10 cellular contexts compared by ENCODE assay signal in the genomic region with DNA sequence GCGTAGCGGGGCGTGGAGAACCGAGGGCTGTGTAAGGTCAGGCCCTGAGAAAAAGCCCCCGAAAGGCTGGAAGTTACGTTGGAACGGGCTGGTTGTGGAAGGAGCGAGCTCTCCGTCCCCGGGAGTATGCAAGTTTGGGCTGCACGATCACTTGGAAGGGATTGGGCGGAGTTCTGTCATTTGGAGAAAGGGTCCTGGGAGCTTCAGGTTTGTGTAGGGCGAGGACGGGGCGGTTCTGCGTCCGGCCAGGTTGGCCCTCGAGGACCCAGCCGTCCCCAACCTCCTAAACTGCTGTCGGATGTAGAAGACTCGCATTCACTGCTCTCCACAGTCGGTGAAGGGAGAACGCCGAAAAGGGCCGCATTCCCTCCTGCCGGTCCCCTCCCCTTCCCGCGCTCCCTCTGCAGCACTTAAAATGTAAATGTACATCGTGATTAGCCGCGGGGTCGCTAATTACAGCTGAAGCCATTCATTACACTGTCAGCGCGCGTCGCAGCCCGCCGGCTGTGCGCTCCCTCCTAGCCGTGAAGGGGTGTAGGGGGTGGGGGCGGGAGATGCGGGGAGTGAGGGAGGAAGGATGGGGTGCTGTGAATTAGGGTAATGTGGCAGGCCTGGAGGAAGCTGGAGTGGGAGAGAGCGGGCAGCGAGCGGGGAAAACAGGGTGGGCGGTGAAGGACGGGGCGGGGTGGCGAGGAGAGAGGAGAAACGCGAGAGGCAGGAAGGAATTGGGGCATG. TPM values are rescaled to one million over a fixed set of nuclear protein-coding genes. Genes with fewer than 3 reads are reported as not detected.
A peak's percentile ranks its signal among the peaks of the same experiment; 100 is the strongest.
DNase-seq lines count a peak whose midpoint lies in the region; ATAC-seq, FAIRE-seq and TF ChIP-seq lines count a peak whose summit lies in the region.
"Had no signal": no experiment of that assay in that cellular context is flagged by ENCODE, and none has a peak within 500 bp of the region (broad histone marks: within the 10 kb centered on the region; RNA-seq: fewer than 3 reads in every experiment).

No MANE protein-coding gene starts in this region.

- TF ChIP-seq CTCF in RWPE2 (IDR thresholded peaks at IDR 0.05; ENCODE audit: poor library complexity, severe bottlenecking) (no peak), fibroblast of villous mesenchyme (IDR thresholded peaks at IDR 0.05; ENCODE audit: insufficient read depth, low read depth, low read length) (no peak), progenitor cell of endocrine pancreas (IDR thresholded peaks at IDR 0.05; ENCODE audit: unreplicated experiment) (no peak)

- peaks cover 20% of the 10 kb centered on the region for H3K4me1 ChIP-seq in RWPE2 (ENCODE audit: insufficient read depth, poor library complexity, severe bottlenecking)

- no peaks in the 10 kb centered on the region for H3K9me3 ChIP-seq in RWPE2 (ENCODE audit: severe bottlenecking)

- no peak overlapping the region for H3K27ac Mint-ChIP-seq in progenitor cell of endocrine pancreas

- peak overlapping the region; percentile 30 for H3K4me3 Mint-ChIP-seq in progenitor cell of endocrine pancreas (ENCODE audit: low read depth)

- no peaks in the 10 kb centered on the region for H3K36me3 Mint-ChIP-seq in progenitor cell of endocrine pancreas (ENCODE audit: insufficient read depth)

- no peaks in the 10 kb centered on the region for H3K27me3 ChIP-seq in RWPE2 (ENCODE audit: insufficient read depth, poor library complexity, severe bottlenecking)

- no peak for ATAC-seq in RWPE2 (ENCODE audit: low read depth)
- no peak for ATAC-seq in HG03139 (IDR thresholded peaks at IDR 0.05; ENCODE audit: unreplicated experiment)
- no peak for ATAC-seq in HG03460 (IDR thresholded peaks at IDR 0.05; ENCODE audit: unreplicated experiment)

- FAIRE-seq in GM12891 (lab: Jason Lieb, UNC): no peak
- FAIRE-seq: frontal cortex had no signal

- no peaks in the 10 kb centered on the region for H3K36me3 ChIP-seq in RWPE2 (ENCODE audit: low read depth)

- no peaks in the 10 kb centered on the region for H3K9me3 Mint-ChIP-seq in progenitor cell of endocrine pancreas (ENCODE audit: low read depth)

- H3K27me3 Mint-ChIP-seq in progenitor cell of endocrine pancreas: peaks cover 80% of the 10 kb centered on the region

- H3K4me3 ChIP-seq in RWPE2 (ENCODE audit: severe bottlenecking) (no peak overlapping the region), fibroblast of villous mesenchyme (ENCODE audit: low read depth, low read length) (peak overlapping the region; percentile 83)

- no peak for TF ChIP-seq POLR2A in GM12891 (IDR thresholded peaks at IDR 0.05; ENCODE audit: low read depth, low read length)

- peak; percentile 65 for DNase-seq in COR-L47 (lab: John Stamatoyannopoulos, UW)
- DNase-seq in RWPE2 (ENCODE audit: low spot score): peak; percentile 65
- DNase-seq in fibroblast of villous mesenchyme (ENCODE audit: low read depth): no peak
- no peak for DNase-seq in progenitor cell of endocrine pancreas (ENCODE audit: low spot score, unreplicated experiment)
- no peak for DNase-seq in GM12891 (ENCODE audit: insufficient read length, low spot score)
- no peak for DNase-seq in cerebellar cortex (ENCODE audit: low spot score)

- H3K27ac ChIP-seq in RWPE2 (ENCODE audit: poor library complexity, severe bottlenecking): no peak overlapping the region
- H3K27ac ChIP-seq: VCaP had no signal

- peaks cover 5% of the 10 kb centered on the region for H3K4me1 Mint-ChIP-seq in progenitor cell of endocrine pancreas (ENCODE audit: low read depth)

TF ChIP-seq in GM12891, 5 proteins besides CTCF, POLR2A, EP300 and RAD21:
- TF ChIP-seq TAF1 (IDR thresholded peaks at IDR 0.05; ENCODE audit: low read depth, low read length): no peak
- TF ChIP-seq SPI1 (IDR thresholded peaks at IDR 0.05; ENCODE audit: low read depth, low read length): no peak
- TF ChIP-seq PAX5 (IDR thresholded peaks at IDR 0.05; ENCODE audit: insufficient read depth, low read length, severe bottlenecking): no peak
- TF ChIP-seq POLR2AphosphoS5 (IDR thresholded peaks at IDR 0.05; ENCODE audit: low read depth, low read length): no peak
- TF ChIP-seq POU2F2 (IDR thresholded peaks at IDR 0.05; ENCODE audit: low read depth, low read length): no peak

RNA-seq across cellular contexts. Expression of a gene that starts 2.5 kb away (rescaled TPM):
- total RNA-seq in fibroblast of villous mesenchyme (2.6 and 11.0 TPM in 2 replicates), progenitor cell of endocrine pancreas (0.74 and 1.1 TPM in 2 replicates)
- polyA plus RNA-seq in GM12891 (2012; ENCODE audit: low read depth, missing spikeins): 1.7 TPM

RNA-seq across cellular contexts. Expression of a gene that starts 21.2 kb away (rescaled TPM):
- total RNA-seq in fibroblast of villous mesenchyme (33.7 and 47.4 TPM in 2 replicates), progenitor cell of endocrine pancreas (189 and 191 TPM in 2 replicates)
- 564 TPM for polyA plus RNA-seq in GM12891 (2012; ENCODE audit: low read depth, missing spikeins)

RNA-seq across cellular contexts. Expression of a gene that starts 36.3 kb away (rescaled TPM):
- total RNA-seq in fibroblast of villous mesenchyme (0.43 and 1.6 TPM in 2 replicates), progenitor cell of endocrine pancreas (55.9 and 58.0 TPM in 2 replicates)
- 5.6 TPM for polyA plus RNA-seq in GM12891 (2012; ENCODE audit: low read depth, missing spikeins)

RNA-seq across cellular contexts. Expression of a gene that starts 52.4 kb away (rescaled TPM):
- total RNA-seq in fibroblast of villous mesenchyme (39.0 and 41.5 TPM in 2 replicates), progenitor cell of endocrine pancreas (118 and 122 TPM in 2 replicates)
- 22.6 TPM for polyA plus RNA-seq in GM12891 (2012; ENCODE audit: low read depth, missing spikeins)

Comparison
In these comparisons a context has a peak if more than half of its experiments do, and no peak if none do; other contexts are left out.
1. DNase-seq: peak in COR-L47 (single experiment) and RWPE2 (single experiment); none in fibroblast of villous mesenchyme (single experiment), progenitor cell of endocrine pancreas (single experiment), GM12891 (single experiment) and cerebellar cortex (single experiment).
2. RNA of a gene that starts 36.3 kb away (total RNA-seq): 55.9 to 58.0 TPM in progenitor cell of endocrine pancreas; 0.43 to 1.6 TPM in fibroblast of villous mesenchyme; every median in the first group is over 10 times any median in the second.